In the genomic region with DNA sequence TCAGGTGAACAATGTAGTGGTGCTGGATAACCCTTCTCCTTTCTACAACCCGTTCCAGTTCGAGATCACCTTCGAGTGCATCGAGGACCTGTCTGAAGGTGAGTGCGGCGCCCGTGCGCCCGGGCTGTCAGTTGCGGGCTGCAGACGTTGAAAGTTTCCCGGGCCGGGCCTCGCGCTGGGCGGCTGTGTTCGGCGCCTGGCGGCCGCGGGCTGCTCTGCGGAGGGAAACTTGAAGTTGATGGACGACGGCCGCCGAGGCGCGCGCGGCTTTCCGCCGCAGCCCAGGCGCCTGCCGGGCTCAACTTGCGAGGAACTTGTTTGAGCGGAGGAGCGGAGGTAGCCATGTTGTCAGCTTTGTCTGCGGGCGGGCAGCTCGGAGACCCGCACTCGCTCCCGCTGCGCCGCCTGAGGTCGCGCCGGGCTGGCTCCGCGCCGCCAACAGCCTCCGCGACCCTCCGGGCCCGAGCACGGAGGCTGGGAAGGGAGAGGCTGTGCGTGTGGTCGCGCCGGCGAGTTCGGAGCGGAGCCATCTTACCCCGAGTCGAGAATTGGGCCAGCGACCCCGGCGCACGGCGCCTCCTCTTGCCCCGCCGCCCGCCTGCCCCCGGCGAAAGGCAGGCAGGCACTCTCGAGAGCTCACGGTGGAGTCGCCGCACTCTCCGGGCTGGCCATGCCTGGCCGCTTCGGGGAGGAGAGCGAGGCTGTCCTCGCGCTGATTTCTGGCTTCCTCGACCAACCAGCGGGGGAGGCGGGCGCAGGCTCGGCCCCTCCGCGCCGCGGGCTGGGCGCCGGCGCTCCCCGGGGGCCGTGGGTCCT, we compare ENCODE assay signal across 1 cellular context.
TF ChIP-seq lines count a peak whose summit lies in the region.

No MANE protein-coding gene starts in this region.

TF ChIP-seq in K562, 482 proteins besides CTCF, POLR2A, EP300 and RAD21 (continued from another document):
- TF ChIP-seq, protein P1, sequence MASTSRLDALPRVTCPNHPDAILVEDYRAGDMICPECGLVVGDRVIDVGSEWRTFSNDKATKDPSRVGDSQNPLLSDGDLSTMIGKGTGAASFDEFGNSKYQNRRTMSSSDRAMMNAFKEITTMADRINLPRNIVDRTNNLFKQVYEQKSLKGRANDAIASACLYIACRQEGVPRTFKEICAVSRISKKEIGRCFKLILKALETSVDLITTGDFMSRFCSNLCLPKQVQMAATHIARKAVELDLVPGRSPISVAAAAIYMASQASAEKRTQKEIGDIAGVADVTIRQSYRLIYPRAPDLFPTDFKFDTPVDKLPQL (IDR thresholded peaks at IDR 0.05; ENCODE audit: extremely low read depth, insufficient read length): no peak
- TF ChIP-seq ESRRB (CRISPR knock-in tag; IDR thresholded peaks at IDR 0.05; ENCODE audit: borderline replicate concordance): no peak
- TF ChIP-seq, protein P2, sequence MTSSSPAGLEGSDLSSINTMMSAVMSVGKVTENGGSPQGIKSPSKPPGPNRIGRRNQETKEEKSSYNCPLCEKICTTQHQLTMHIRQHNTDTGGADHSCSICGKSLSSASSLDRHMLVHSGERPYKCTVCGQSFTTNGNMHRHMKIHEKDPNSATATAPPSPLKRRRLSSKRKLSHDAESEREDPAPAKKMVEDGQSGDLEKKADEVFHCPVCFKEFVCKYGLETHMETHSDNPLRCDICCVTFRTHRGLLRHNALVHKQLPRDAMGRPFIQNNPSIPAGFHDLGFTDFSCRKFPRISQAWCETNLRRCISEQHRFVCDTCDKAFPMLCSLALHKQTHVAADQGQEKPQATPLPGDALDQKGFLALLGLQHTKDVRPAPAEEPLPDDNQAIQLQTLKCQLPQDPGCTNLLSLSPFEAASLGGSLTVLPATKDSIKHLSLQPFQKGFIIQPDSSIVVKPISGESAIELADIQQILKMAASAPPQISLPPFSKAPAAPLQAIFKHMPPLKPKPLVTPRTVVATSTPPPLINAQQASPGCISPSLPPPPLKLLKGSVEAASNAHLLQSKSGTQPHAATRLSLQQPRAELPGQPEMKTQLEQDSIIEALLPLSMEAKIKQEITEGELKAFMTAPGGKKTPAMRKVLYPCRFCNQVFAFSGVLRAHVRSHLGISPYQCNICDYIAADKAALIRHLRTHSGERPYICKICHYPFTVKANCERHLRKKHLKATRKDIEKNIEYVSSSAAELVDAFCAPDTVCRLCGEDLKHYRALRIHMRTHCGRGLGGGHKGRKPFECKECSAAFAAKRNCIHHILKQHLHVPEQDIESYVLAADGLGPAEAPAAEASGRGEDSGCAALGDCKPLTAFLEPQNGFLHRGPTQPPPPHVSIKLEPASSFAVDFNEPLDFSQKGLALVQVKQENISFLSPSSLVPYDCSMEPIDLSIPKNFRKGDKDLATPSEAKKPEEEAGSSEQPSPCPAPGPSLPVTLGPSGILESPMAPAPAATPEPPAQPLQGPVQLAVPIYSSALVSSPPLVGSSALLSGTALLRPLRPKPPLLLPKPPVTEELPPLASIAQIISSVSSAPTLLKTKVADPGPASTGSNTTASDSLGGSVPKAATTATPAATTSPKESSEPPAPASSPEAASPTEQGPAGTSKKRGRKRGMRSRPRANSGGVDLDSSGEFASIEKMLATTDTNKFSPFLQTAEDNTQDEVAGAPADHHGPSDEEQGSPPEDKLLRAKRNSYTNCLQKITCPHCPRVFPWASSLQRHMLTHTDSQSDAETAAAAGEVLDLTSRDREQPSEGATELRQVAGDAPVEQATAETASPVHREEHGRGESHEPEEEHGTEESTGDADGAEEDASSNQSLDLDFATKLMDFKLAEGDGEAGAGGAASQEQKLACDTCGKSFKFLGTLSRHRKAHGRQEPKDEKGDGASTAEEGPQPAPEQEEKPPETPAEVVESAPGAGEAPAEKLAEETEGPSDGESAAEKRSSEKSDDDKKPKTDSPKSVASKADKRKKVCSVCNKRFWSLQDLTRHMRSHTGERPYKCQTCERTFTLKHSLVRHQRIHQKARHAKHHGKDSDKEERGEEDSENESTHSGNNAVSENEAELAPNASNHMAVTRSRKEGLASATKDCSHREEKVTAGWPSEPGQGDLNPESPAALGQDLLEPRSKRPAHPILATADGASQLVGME (CRISPR knock-in tag; IDR thresholded peaks at IDR 0.05): no peak
- no peak for TF ChIP-seq TCF7L2 (IDR thresholded peaks at IDR 0.05; ENCODE audit: low read depth, low read length)
- peak; percentile 71 for TF ChIP-seq FIP1L1 (IDR thresholded peaks at IDR 0.05; ENCODE audit: low read depth, low read length, poor library complexity, severe bottlenecking)
- TF ChIP-seq SMARCA4 (IDR thresholded peaks at IDR 0.05): no peak
